Comparison of ENCODE assay signal across 9 cellular contexts in genomic region chr17:8118769-8119574, GRCh38. TPM values are rescaled to one million over a fixed set of nuclear protein-coding genes. Genes with fewer than 3 reads are reported as not detected.
DNase-seq lines count a peak whose midpoint lies in the region; ATAC-seq and TF ChIP-seq lines count a peak whose summit lies in the region.
"Had no signal": no experiment of that assay in that cellular context is flagged by ENCODE, and none has a peak within 500 bp of the region (broad histone marks: within the 10 kb centered on the region; RNA-seq: fewer than 3 reads in every experiment).

No MANE protein-coding gene starts in this region.

- DNase-seq in DMS 273 (lab: John Stamatoyannopoulos, UW; ENCODE audit: unreplicated experiment) (peak; percentile 92), GOT3 (lab: John Stamatoyannopoulos, UW) (peak; percentile 58), NB4 (ENCODE audit: low read depth) (peak; percentile 77), SW480 (ENCODE audit: low spot score) (peak; percentile 89), Right ventricle myocardium inferior (ENCODE audit: missing footprints) (peak; percentile 96), ovary (peak; percentile 84 to 92 (median 89)), thoracic aorta (ENCODE audit: low spot score) (peak; percentile 51)
- DNase-seq in activated naive CD8-positive, alpha-beta T cell treated with anti-CD3 and anti-CD28 coated beads, Interleukin-2, amount 50 U/mL, for 16 hours (ENCODE audit: low read depth, low spot score): peak; percentile 60

- TF ChIP-seq CTCF in NB4 (IDR thresholded peaks at IDR 0.05; ENCODE audit: low read depth, low read length) (peak; percentile 58), ovary (IDR thresholded peaks at IDR 0.05) (peak; percentile 87 to 95 (median 88)), thoracic aorta (IDR thresholded peaks at IDR 0.05) (peak; percentile 83)

- H3K4me1 ChIP-seq in ovary (ENCODE audit: insufficient read depth): peaks cover 13% of the 10 kb centered on the region
- H3K4me1 ChIP-seq in thoracic aorta (ENCODE audit: control insufficient read depth in 1 of 2, low read depth in 2 of 2): peaks cover 40 to 51% of the 10 kb centered on the region in 2 donors

- H3K27me3 ChIP-seq in ovary: no peaks in the 10 kb centered on the region
- H3K27me3 ChIP-seq in thoracic aorta (replicated peaks; ENCODE audit: insufficient read depth): peaks cover 12% of the 10 kb centered on the region

- TF ChIP-seq EP300 in ovary (IDR thresholded peaks at IDR 0.05): no peak

- ATAC-seq in Right ventricle myocardium inferior (peak; percentile 86), thoracic aorta (ENCODE audit: insufficient number of reproducible peaks, low FRiP score, low read depth) (peak; percentile 66)

- WGBS in ovary, 3 donors: 0 to 1% (median 0%) methylated on average over 38 of the region's 38 CpGs

- intact Hi-C loops in Right ventricle myocardium inferior (cut with DNase I) (loop anchor here (1.0 to 2.0 kb wide), 3 partner anchors 58 to 104 kb away; no protein-coding TSS in a partner anchor), ovary (cut with DNase I) (loop anchor here (2.0 to 10.0 kb wide), 4 partner anchors 68 to 176 kb away; partner anchors contain the start of genes RANGRF (in 2 of the 4) and SLC25A35 (in 1 of the 4))

- no peaks in the 10 kb centered on the region for H3K36me3 ChIP-seq in ovary
- H3K36me3 ChIP-seq in thoracic aorta: no peaks in the 10 kb centered on the region

- peak overlapping the region; percentile 72 for H3K4me3 ChIP-seq in NB4 (ENCODE audit: low read depth, low read length)
- peak overlapping the region; percentile 58 for H3K4me3 ChIP-seq in ovary
- H3K4me3 ChIP-seq in thoracic aorta: peak overlapping the region; percentile 80

- no peaks in the 10 kb centered on the region for H3K9me3 ChIP-seq in ovary
- no peaks in the 10 kb centered on the region for H3K9me3 ChIP-seq in thoracic aorta

- TF ChIP-seq POLR2A in NB4 (IDR thresholded peaks at IDR 0.05; ENCODE audit: extremely low read depth, insufficient read length) (no peak), ovary (IDR thresholded peaks at IDR 0.05) (no peak)

- H3K27ac ChIP-seq in ovary (peak overlapping the region; percentile 52 to 69), thoracic aorta (peak overlapping the region; percentile 37 to 40)

RNA-seq across cellular contexts. Expression of gene ALOXE3, which starts 0.7 kb away (rescaled TPM):
- not detected for total RNA-seq in Right ventricle myocardium inferior
- total RNA-seq in ovary: not detected
- under 1 TPM in 1 of 2 donors, not detected in 1; 0.07 TPM for polyA plus RNA-seq in ovary
- not detected for total RNA-seq in thoracic aorta
- total RNA-seq: subcutaneous adipose tissue had no signal

RNA-seq across cellular contexts. Expression of gene HES7, which starts 4.9 kb away (rescaled TPM):
- total RNA-seq in Right ventricle myocardium inferior (not detected), ovary (under 1 TPM in 6 of 7 donors, not detected in 1; 0.11 to 0.97 (median 0.81) TPM), thoracic aorta (not detected)
- polyA plus RNA-seq in ovary: under 1 TPM in 1 of 2 donors, not detected in 1; 0.25 TPM
- total RNA-seq: subcutaneous adipose tissue had no signal

RNA-seq across cellular contexts. Expression of gene ALOX12B, which starts 31.5 kb away (rescaled TPM):
- total RNA-seq in Right ventricle myocardium inferior (not detected), ovary (under 1 TPM in 1 of 7 donors, not detected in 6; 0.70 TPM), thoracic aorta (not detected)
- not detected for polyA plus RNA-seq in ovary
- total RNA-seq: subcutaneous adipose tissue had no signal

RNA-seq across cellular contexts. Expression of gene PER1, which starts 33.2 kb away (rescaled TPM):
- 124 TPM for total RNA-seq in Right ventricle myocardium inferior
- 100 to 1,000 TPM in 6 of 7 donors, 10 to 100 TPM in 1; 74.9 to 394 (median 165) TPM for total RNA-seq in ovary
- 100 to 1,000 TPM in 1 of 2 donors, 10 to 100 TPM in 1; 12.8 to 164 TPM for polyA plus RNA-seq in ovary
- total RNA-seq in thoracic aorta: 100 to 1,000 TPM; 175 to 292 TPM

RNA-seq across cellular contexts. Expression of gene VAMP2, which starts 43.8 kb away (rescaled TPM):
- total RNA-seq in Right ventricle myocardium inferior: 56.6 TPM
- total RNA-seq in ovary: 100 to 1,000 TPM in 4 of 7 donors, 10 to 100 TPM in 3; 35.5 to 147 (median 118) TPM
- polyA plus RNA-seq in ovary: 100 to 1,000 TPM in 1 of 2 donors, 10 to 100 TPM in 1; 99.2 to 233 TPM
- total RNA-seq in thoracic aorta: 10 to 100 TPM; 36.0 to 50.3 TPM

Comparison
In these comparisons a context has a peak if more than half of its experiments do, and no peak if none do; other contexts are left out.
1. Peak in every context shown above with its lines: DNase-seq, ATAC-seq, H3K4me3 ChIP-seq and H3K27ac ChIP-seq.